9 cellular contexts compared by ENCODE assay signal in genomic region chr9:35909274-35909673, GRCh38. TPM values are rescaled to one million over a fixed set of nuclear protein-coding genes. Genes with fewer than 3 reads are reported as not detected.
DNase-seq lines count a peak whose midpoint lies in the region; TF ChIP-seq lines count a peak whose summit lies in the region.
"Had no signal": no experiment of that assay in that cellular context is flagged by ENCODE, and none has a peak within 500 bp of the region (broad histone marks: within the 10 kb centered on the region; RNA-seq: fewer than 3 reads in every experiment).

Gene SPAAR, plus strand, starts transcription at chr9:35909490. Its CDS starts 974 bp downstream, at chr9:35910464.

- peak within 1 kb of the TSS; percentile 66 for H4K5ac ChIP-seq in mesendoderm (ENCODE audit: low read length)

- H3K9me3 ChIP-seq in MM.1S (replicated peaks; ENCODE audit: insufficient read depth, low read length), result no peaks in the 10 kb centered on the region
- H3K9me3 ChIP-seq in thymus (ENCODE audit: control insufficient read depth), result no peaks in the 10 kb centered on the region

- intact Hi-C loops in activated T-helper 1 cell treated with anti-CD3 and anti-CD28 coated beads, Interleukin-12 subunit alpha, Interleukin-12 subunit beta, Interleukin-2, Interleukin-4 antibody, amounts not matched to agents 30 ng/mL and 10 ng/mL and 1 ng/mL, durations not matched to agents 14 hours and 24 hours and 36 hours (cut with micrococcal nuclease), result no loop called here

- H3K79me1 ChIP-seq in mesendoderm (ENCODE audit: low read length), result no peaks in the 10 kb centered on the region

- no peak for TF ChIP-seq CTCF in MM.1S (IDR thresholded peaks at IDR 0.05; ENCODE audit: low read length)
- no peak for TF ChIP-seq CTCF in GM10248 (IDR thresholded peaks at IDR 0.05; ENCODE audit: control extremely low read depth, extremely low read depth, low read depth, missing control alignments)

- H4K20me1 ChIP-seq in MM.1S (ENCODE audit: insufficient read depth, low read length), result no peaks in the 10 kb centered on the region

- no peak within 1 kb of the TSS for H2BK15ac ChIP-seq in mesendoderm (replicated peaks; ENCODE audit: low read depth)

- WGBS in mesendoderm (ENCODE audit: extremely low coverage, insufficient coverage, low lambda C conversion rate), result no CpG with 5 or more reads among the region's 11 CpGs
- WGBS in thymus, result 89% methylated on average over 11 of the region's 11 CpGs

- peaks cover 15% of the 10 kb centered on the region for H3F3A ChIP-seq in MM.1S (ENCODE audit: insufficient read depth, low read length)

- H2BK5ac ChIP-seq in mesendoderm (ENCODE audit: low read length), result peak within 1 kb of the TSS; percentile 61

- POLR2A ChIA-PET in GM10248 (lab: Yijun Ruan, JAX), result no interaction called here

- peak within 1 kb of the TSS; percentile 14 for H3K18ac ChIP-seq in mesendoderm (ENCODE audit: low read length)

- peak within 1 kb of the TSS; percentile 78 for H3K56ac ChIP-seq in mesendoderm (ENCODE audit: low read length)

- H3K27me3 ChIP-seq in MM.1S (replicated peaks; ENCODE audit: insufficient read depth, low read length) (no peaks in the 10 kb centered on the region), mesendoderm (ENCODE audit: insufficient read depth, low read length, poor library complexity) (no peaks in the 10 kb centered on the region), thymus (ENCODE audit: control insufficient read depth, insufficient read depth) (no peaks in the 10 kb centered on the region)

- CTCF ChIA-PET in GM10248 (lab: Yijun Ruan, JAX), result interaction anchor here (1.7 kb wide), 1 partner anchor 119 kb away, joined by 4 read pairs; no protein-coding TSS in a partner anchor

- no peaks in the 10 kb centered on the region for H3K79me2 ChIP-seq in MM.1S (ENCODE audit: low read length)
- H3K79me2 ChIP-seq in mesendoderm (ENCODE audit: control insufficient read depth, insufficient read depth, low read length), result no peaks in the 10 kb centered on the region

- H2AFZ ChIP-seq in MM.1S (ENCODE audit: low read length), result peak within 1 kb of the TSS; percentile 95

- no peak within 1 kb of the TSS for H2AK5ac ChIP-seq in mesendoderm (ENCODE audit: low read length)

- no peak within 1 kb of the TSS for H3K4ac ChIP-seq in mesendoderm (ENCODE audit: low read depth, low read length)

- H3K27ac ChIP-seq in MM.1S (ENCODE audit: low read length) (no peak within 1 kb of the TSS), caudate nucleus (ENCODE audit: low read depth, low read length) (peak within 1 kb of the TSS; percentile 83), mesendoderm (ENCODE audit: low read depth, low read length) (peak within 1 kb of the TSS; percentile 57), thymus (ENCODE audit: low read depth) (peak within 1 kb of the TSS; percentile 57)

- no peaks in the 10 kb centered on the region for H3K9me3 Mint-ChIP-seq in activated T-helper 1 cell treated with anti-CD3 and anti-CD28 coated beads, Interleukin-12 subunit alpha, Interleukin-12 subunit beta, Interleukin-2, Interleukin-4 antibody, amounts not matched to agents 30 ng/mL and 10 ng/mL and 1 ng/mL, durations not matched to agents 14 hours and 24 hours and 36 hours

- H3K27ac Mint-ChIP-seq in activated T-helper 1 cell treated with anti-CD3 and anti-CD28 coated beads, Interleukin-12 subunit alpha, Interleukin-12 subunit beta, Interleukin-2, Interleukin-4 antibody, amounts not matched to agents 30 ng/mL and 10 ng/mL and 1 ng/mL, durations not matched to agents 14 hours and 24 hours and 36 hours, result no peak within 1 kb of the TSS

- no peak within 1 kb of the TSS for H4K8ac ChIP-seq in mesendoderm (ENCODE audit: low read depth, low read length)

- H3K9ac ChIP-seq in MM.1S (ENCODE audit: low read length) (no peak within 1 kb of the TSS), mesendoderm (ENCODE audit: low read length) (peak within 1 kb of the TSS; percentile 40)

- H3K4me1 ChIP-seq in MM.1S (ENCODE audit: low read length) (peaks cover 19% of the 10 kb centered on the region), mesendoderm (ENCODE audit: control insufficient read depth, low read depth, low read length) (peaks cover 21% of the 10 kb centered on the region), thymus (ENCODE audit: control insufficient read depth, insufficient read depth, low read length) (peaks cover 12% of the 10 kb centered on the region)

- DNase-seq in MM.1S (no peak), caudate nucleus (lab: John Stamatoyannopoulos, UW) (no peak), mesendoderm (peak; percentile 65), C1 segment of cervical spinal cord (lab: John Stamatoyannopoulos, UW) (no peak), GM10248 (ENCODE audit: extremely low spot score) (no peak)
- DNase-seq in activated T-helper 1 cell treated with anti-CD3 and anti-CD28 coated beads, Interleukin-12 subunit alpha, Interleukin-12 subunit beta, Interleukin-2, Interleukin-4 antibody, amounts not matched to agents 30 ng/mL and 10 ng/mL and 1 ng/mL, durations not matched to agents 14 hours and 24 hours and 36 hours (ENCODE audit: low spot score), result no peak
- DNase-seq: SHP77 had no signal

- H3K4me2 ChIP-seq in MM.1S (ENCODE audit: low read depth, low read length), result peak within 1 kb of the TSS; percentile 75
- H3K4me2 ChIP-seq in mesendoderm (ENCODE audit: low read length), result peak within 1 kb of the TSS; percentile 2

- peak within 1 kb of the TSS; percentile 30 for H3K23ac ChIP-seq in mesendoderm (ENCODE audit: low read length)

- H3K36me3 ChIP-seq in MM.1S (replicated peaks; ENCODE audit: insufficient read depth, low read length), result no peaks in the 10 kb centered on the region
- no peaks in the 10 kb centered on the region for H3K36me3 ChIP-seq in mesendoderm (ENCODE audit: control insufficient read depth, insufficient read depth, low read length)
- no peaks in the 10 kb centered on the region for H3K36me3 ChIP-seq in thymus (ENCODE audit: control insufficient read depth, insufficient read depth)

- H3K4me1 Mint-ChIP-seq in activated T-helper 1 cell treated with anti-CD3 and anti-CD28 coated beads, Interleukin-12 subunit alpha, Interleukin-12 subunit beta, Interleukin-2, Interleukin-4 antibody, amounts not matched to agents 30 ng/mL and 10 ng/mL and 1 ng/mL, durations not matched to agents 14 hours and 24 hours and 36 hours (ENCODE audit: low read depth), result peaks cover 32% of the 10 kb centered on the region

- peak within 1 kb of the TSS; percentile 36 for H2BK120ac ChIP-seq in mesendoderm (ENCODE audit: low read depth, low read length)

- H3K4me3 ChIP-seq in MM.1S (ENCODE audit: low read length) (no peak within 1 kb of the TSS), mesendoderm (ENCODE audit: low read length) (no peak within 1 kb of the TSS), thymus (ENCODE audit: low read length) (no peak within 1 kb of the TSS)
- H3K4me3 ChIP-seq: GM12878 had no signal

- no peaks in the 10 kb centered on the region for H3K9me2 ChIP-seq in MM.1S (replicated peaks; ENCODE audit: insufficient read depth, low read length)

- H3K27me3 Mint-ChIP-seq in activated T-helper 1 cell treated with anti-CD3 and anti-CD28 coated beads, Interleukin-12 subunit alpha, Interleukin-12 subunit beta, Interleukin-2, Interleukin-4 antibody, amounts not matched to agents 30 ng/mL and 10 ng/mL and 1 ng/mL, durations not matched to agents 14 hours and 24 hours and 36 hours (ENCODE audit: insufficient read depth), result peaks cover 2% of the 10 kb centered on the region

- H3K4me3 Mint-ChIP-seq in activated T-helper 1 cell treated with anti-CD3 and anti-CD28 coated beads, Interleukin-12 subunit alpha, Interleukin-12 subunit beta, Interleukin-2, Interleukin-4 antibody, amounts not matched to agents 30 ng/mL and 10 ng/mL and 1 ng/mL, durations not matched to agents 14 hours and 24 hours and 36 hours, result no peak within 1 kb of the TSS

- H3K36me3 Mint-ChIP-seq in activated T-helper 1 cell treated with anti-CD3 and anti-CD28 coated beads, Interleukin-12 subunit alpha, Interleukin-12 subunit beta, Interleukin-2, Interleukin-4 antibody, amounts not matched to agents 30 ng/mL and 10 ng/mL and 1 ng/mL, durations not matched to agents 14 hours and 24 hours and 36 hours (ENCODE audit: low read depth), result no peaks in the 10 kb centered on the region

RNA-seq across cellular contexts. Expression of gene SPAAR, which starts in this region (rescaled TPM):
- polyA plus RNA-seq in mesendoderm (2013, experiment 1 of 2), result 0.60 TPM
- polyA plus RNA-seq in mesendoderm (2013, experiment 2 of 2), result 0.73 TPM
- 1.2 TPM for polyA plus RNA-seq in thymus
- total RNA-seq in activated T-helper 1 cell treated with anti-CD3 and anti-CD28 coated beads, Interleukin-12 subunit alpha, Interleukin-12 subunit beta, Interleukin-2, Interleukin-4 antibody, amounts not matched to agents 30 ng/mL and 10 ng/mL and 1 ng/mL, durations not matched to agents 14 hours and 24 hours and 36 hours, result not detected in 2 replicates
- total RNA-seq: GM12878 had no signal
- polyA plus RNA-seq: GM12878 had no signal
